ENCODE assay signal across 1 cellular context in genomic region chr3:124557433-124558232, GRCh38.
TF ChIP-seq lines count a peak whose summit lies in the region.

No MANE protein-coding gene starts in this region.

TF ChIP-seq in IMR-90, 13 proteins besides CTCF, POLR2A, EP300 and RAD21 (continued from another document):
- no peak for TF ChIP-seq ELK1 (IDR thresholded peaks at IDR 0.05; ENCODE audit: borderline replicate concordance, low read depth, low read length)
- no peak for TF ChIP-seq USF2 (IDR thresholded peaks at IDR 0.05; ENCODE audit: low read depth, low read length)
- no peak for TF ChIP-seq SMC3 (IDR thresholded peaks at IDR 0.05; ENCODE audit: low read depth, low read length)
- TF ChIP-seq RFX5 (IDR thresholded peaks at IDR 0.05; ENCODE audit: low read depth, low read length) = no peak
- no peak for TF ChIP-seq BHLHE40 (IDR thresholded peaks at IDR 0.05; ENCODE audit: low read depth, low read length)
TF ChIP-seq in IMR-90: peak in this region for 0.
